26 cellular contexts compared by ENCODE assay signal in the genomic region with DNA sequence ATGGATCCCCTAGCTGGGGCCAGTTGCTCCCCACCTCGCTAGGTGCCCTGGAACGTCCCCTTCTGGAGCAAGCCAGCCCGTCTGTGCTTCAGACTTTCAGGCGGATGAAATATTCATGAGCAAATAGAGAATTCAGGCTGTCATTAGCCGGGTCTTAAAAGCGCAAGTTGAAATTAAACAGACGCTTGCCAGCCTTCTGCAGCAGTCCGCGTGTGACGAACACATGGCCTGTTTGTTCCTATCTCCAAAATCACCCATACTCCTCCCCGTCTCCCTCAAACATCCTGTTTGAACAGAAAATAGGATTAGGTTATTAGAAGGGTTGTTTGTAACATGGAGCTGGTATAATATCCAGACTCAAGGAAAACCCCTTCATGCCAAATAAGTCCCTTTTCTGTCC. TPM values are rescaled to one million over a fixed set of nuclear protein-coding genes. Genes with fewer than 3 reads are reported as not detected.
A peak's percentile ranks its signal among the peaks of the same experiment; 100 is the strongest.
DNase-seq lines count a peak whose midpoint lies in the region; ATAC-seq and TF ChIP-seq lines count a peak whose summit lies in the region.
"Had no signal": no experiment of that assay in that cellular context is flagged by ENCODE, and none has a peak within 500 bp of the region (broad histone marks: within the 10 kb centered on the region; RNA-seq: fewer than 3 reads in every experiment).

No MANE protein-coding gene starts in this region.

- DNase-seq in D341Med (ENCODE audit: low spot score) (peak; percentile 55), NCI-H1694 (lab: John Stamatoyannopoulos, UW) (peak; percentile 51), SK-N-SH (peak; percentile 89), left kidney (ENCODE audit: low read depth, low spot score) (peak; percentile 54), cerebellar cortex (ENCODE audit: low spot score) (no peak), GM23338 (ENCODE audit: low spot score) (no peak)
- no peak for DNase-seq in activated T-cell treated with anti-CD3 and anti-CD28 coated beads, Interleukin-2, amount 50 U/mL, for 24 hours
- DNase-seq: activated CD4-positive, alpha-beta T cell treated with anti-CD3 and anti-CD28 coated beads, Interleukin-2, amount 10 ng/mL, durations not matched to agents 7 days and 5 days; anterior cingulate cortex; CD4-positive, alpha-beta T cell; central memory CD4-positive, alpha-beta T cell; DMS79; H7; head of caudate nucleus; left colon; MV-4-11; NCI-H2171; sigmoid colon; stimulated activated CD4-positive, alpha-beta T cell treated with anti-CD3 and anti-CD28 coated beads, Interleukin-15, amount 100 ng/mL, for 24 hours; stimulated activated naive CD8-positive, alpha-beta T cell treated with anti-CD3 and anti-CD28 coated beads, Interleukin-15, amount 100 ng/mL, for 72 hours; thyroid gland had no signal

- H3K4me3 ChIP-seq in SK-N-SH (ENCODE audit: low read depth in 2 of 2, low read length in 1 of 2) = no peak overlapping the region
- H3K4me3 ChIP-seq in GM23338 = no peak overlapping the region
- H3K4me3 ChIP-seq: sigmoid colon, thyroid gland had no signal

- H3K4me2 ChIP-seq in SK-N-SH = no peak overlapping the region; the same call in 1 of the 2 replicates
- H3K4me2 ChIP-seq in GM23338 = no peak overlapping the region

- no peaks in the 10 kb centered on the region for H4K20me1 ChIP-seq in SK-N-SH (ENCODE audit: insufficient read depth)
- H4K20me1 ChIP-seq in GM23338 (replicated peaks; ENCODE audit: insufficient read depth) = no peaks in the 10 kb centered on the region

- POLR2A ChIA-PET in SK-N-SH (lab: Yijun Ruan, JAX) = interaction anchor here (0.6 to 1.0 kb wide), 3 partner anchors 84 to 391 kb away, joined by 3 to 5 read pairs (median 4); a partner anchor contains a TSS

- no peak for TF ChIP-seq CTCF in SK-N-SH (IDR thresholded peaks at IDR 0.05)
- TF ChIP-seq CTCF in GM23338 (conservative IDR thresholded peaks at IDR 0.05; ENCODE audit: low read depth in 2 of 2) = no peak

- peaks cover 6% of the 10 kb centered on the region for H3K27me3 Mint-ChIP-seq in activated T-cell treated with anti-CD3 and anti-CD28 coated beads, Interleukin-2, amount 50 U/mL, for 24 hours
- peaks cover 5% of the 10 kb centered on the region for H3K27me3 Mint-ChIP-seq in GM23338 (ENCODE audit: insufficient read depth, low read depth, poor library complexity)
- H3K27me3 Mint-ChIP-seq: activated CD4-positive, alpha-beta T cell treated with anti-CD3 and anti-CD28 coated beads, Interleukin-2, amount 10 ng/mL, durations not matched to agents 7 days and 5 days; stimulated activated naive CD8-positive, alpha-beta T cell treated with anti-CD3 and anti-CD28 coated beads, Interleukin-15, amount 100 ng/mL, for 72 hours had no signal

- TF ChIP-seq RAD21 in SK-N-SH (IDR thresholded peaks at IDR 0.05; ENCODE audit: low read length) = peak; percentile 39

- no peak overlapping the region for H2AFZ ChIP-seq in SK-N-SH (ENCODE audit: low read depth)
- no peak overlapping the region for H2AFZ ChIP-seq in GM23338

- 17% methylated on average over 11 of the region's 11 CpGs for WGBS in SK-N-SH (ENCODE audit: low lambda C conversion rate)

- no peaks in the 10 kb centered on the region for H3K9me3 ChIP-seq in SK-N-SH
- H3K9me3 ChIP-seq: sigmoid colon, thyroid gland had no signal

- H3K36me3 Mint-ChIP-seq in activated T-cell treated with anti-CD3 and anti-CD28 coated beads, Interleukin-2, amount 50 U/mL, for 24 hours (ENCODE audit: low read depth) = no peaks in the 10 kb centered on the region
- H3K36me3 Mint-ChIP-seq in GM23338 (ENCODE audit: low read depth) = no peaks in the 10 kb centered on the region; the same call in 2 of the 3 replicates
- H3K36me3 Mint-ChIP-seq: activated naive CD4-positive, alpha-beta T cell treated with anti-CD3 and anti-CD28 coated beads, Interleukin-2, amount 50 U/mL, for 24 hours; memory B cell had no signal

- H3K27ac ChIP-seq in SK-N-SH (ENCODE audit: low read depth in 2 of 2, low read length in 1 of 2) = peak overlapping the region in 1 of 2 experiments; percentile 99; a peak in 2 of 4 replicates
- H3K27ac ChIP-seq in GM23338 (ENCODE audit: low read depth) = no peak overlapping the region
- H3K27ac ChIP-seq: thyroid gland had no signal

- H3K9me3 Mint-ChIP-seq in activated T-cell treated with anti-CD3 and anti-CD28 coated beads, Interleukin-2, amount 50 U/mL, for 24 hours = no peaks in the 10 kb centered on the region
- no peaks in the 10 kb centered on the region; the same call in 2 of the 3 replicates for H3K9me3 Mint-ChIP-seq in GM23338
- H3K9me3 Mint-ChIP-seq: activated CD4-positive, alpha-beta T cell treated with anti-CD3 and anti-CD28 coated beads, Interleukin-2, amount 10 ng/mL, durations not matched to agents 7 days and 5 days; activated naive CD4-positive, alpha-beta T cell treated with anti-CD3 and anti-CD28 coated beads, Interleukin-2, amount 50 U/mL, for 24 hours; activated T-helper 1 cell treated with anti-CD3 and anti-CD28 coated beads, Interleukin-12 subunit alpha, Interleukin-12 subunit beta, Interleukin-2, Interleukin-4 antibody, amounts not matched to agents 30 ng/mL and 10 ng/mL and 1 ng/mL, durations not matched to agents 14 hours and 24 hours and 36 hours; CD4-positive, alpha-beta T cell; memory B cell; stimulated activated naive CD8-positive, alpha-beta T cell treated with anti-CD3 and anti-CD28 coated beads, Interleukin-15, amount 100 ng/mL, for 72 hours had no signal

- no peaks in the 10 kb centered on the region for H3K4me1 Mint-ChIP-seq in activated T-cell treated with anti-CD3 and anti-CD28 coated beads, Interleukin-2, amount 50 U/mL, for 24 hours (ENCODE audit: low read depth)
- H3K4me1 Mint-ChIP-seq in GM23338 = peaks cover 2% of the 10 kb centered on the region; the same call in 2 of the 3 replicates
- H3K4me1 Mint-ChIP-seq: activated naive CD4-positive, alpha-beta T cell treated with anti-CD3 and anti-CD28 coated beads, Interleukin-2, amount 50 U/mL, for 24 hours; memory B cell had no signal

- no peaks in the 10 kb centered on the region for H3K27me3 ChIP-seq in SK-N-SH (ENCODE audit: insufficient read depth)
- no peaks in the 10 kb centered on the region for H3K27me3 ChIP-seq in GM23338 (ENCODE audit: insufficient read depth)
- H3K27me3 ChIP-seq: sigmoid colon, thyroid gland had no signal

- H3K36me3 ChIP-seq in SK-N-SH (replicated peaks in 1 of 2; ENCODE audit: control insufficient read depth in 1 of 2, insufficient read depth in 2 of 2, low read length in 1 of 2) = no peaks in the 10 kb centered on the region
- H3K36me3 ChIP-seq in GM23338 (ENCODE audit: insufficient read depth) = no peaks in the 10 kb centered on the region
- H3K36me3 ChIP-seq: sigmoid colon, thyroid gland had no signal

- H3K9ac ChIP-seq in SK-N-SH = no peak overlapping the region

- H3K9me2 ChIP-seq in SK-N-SH (no peaks in the 10 kb centered on the region), GM23338 (ENCODE audit: insufficient read depth) (no peaks in the 10 kb centered on the region)

- no peak overlapping the region for H3K27ac Mint-ChIP-seq in activated T-cell treated with anti-CD3 and anti-CD28 coated beads, Interleukin-2, amount 50 U/mL, for 24 hours
- no peak overlapping the region for H3K27ac Mint-ChIP-seq in GM23338
- H3K27ac Mint-ChIP-seq: activated CD4-positive, alpha-beta T cell treated with anti-CD3 and anti-CD28 coated beads, Interleukin-2, amount 10 ng/mL, durations not matched to agents 7 days and 5 days; activated naive CD4-positive, alpha-beta T cell treated with anti-CD3 and anti-CD28 coated beads, Interleukin-2, amount 50 U/mL, for 24 hours; activated T-helper 1 cell treated with anti-CD3 and anti-CD28 coated beads, Interleukin-12 subunit alpha, Interleukin-12 subunit beta, Interleukin-2, Interleukin-4 antibody, amounts not matched to agents 30 ng/mL and 10 ng/mL and 1 ng/mL, durations not matched to agents 14 hours and 24 hours and 36 hours; CD4-positive, alpha-beta T cell; memory B cell; progenitor cell of endocrine pancreas; stimulated activated naive CD8-positive, alpha-beta T cell treated with anti-CD3 and anti-CD28 coated beads, Interleukin-15, amount 100 ng/mL, for 72 hours had no signal

- no peak overlapping the region for H3K4me3 Mint-ChIP-seq in activated T-cell treated with anti-CD3 and anti-CD28 coated beads, Interleukin-2, amount 50 U/mL, for 24 hours
- H3K4me3 Mint-ChIP-seq in GM23338 = no peak overlapping the region
- H3K4me3 Mint-ChIP-seq: activated CD4-positive, alpha-beta T cell treated with anti-CD3 and anti-CD28 coated beads, Interleukin-2, amount 10 ng/mL, durations not matched to agents 7 days and 5 days; activated naive CD4-positive, alpha-beta T cell treated with anti-CD3 and anti-CD28 coated beads, Interleukin-2, amount 50 U/mL, for 24 hours; activated T-helper 1 cell treated with anti-CD3 and anti-CD28 coated beads, Interleukin-12 subunit alpha, Interleukin-12 subunit beta, Interleukin-2, Interleukin-4 antibody, amounts not matched to agents 30 ng/mL and 10 ng/mL and 1 ng/mL, durations not matched to agents 14 hours and 24 hours and 36 hours; CD4-positive, alpha-beta T cell; memory B cell; stimulated activated naive CD8-positive, alpha-beta T cell treated with anti-CD3 and anti-CD28 coated beads, Interleukin-15, amount 100 ng/mL, for 72 hours had no signal

- no peak for ATAC-seq in GM23338
- ATAC-seq: left colon; stimulated activated naive CD8-positive, alpha-beta T cell treated with anti-CD3 and anti-CD28 coated beads, Interleukin-15, amount 100 ng/mL, for 72 hours had no signal

- peaks cover 0 to 34% of the 10 kb centered on the region in 2 experiments; a peak in 2 of 4 replicates for H3K4me1 ChIP-seq in SK-N-SH (ENCODE audit: control insufficient read depth in 1 of 2, insufficient read depth in 2 of 2, low read depth in 1 of 2, low read length in 1 of 2)
- H3K4me1 ChIP-seq in GM23338 (ENCODE audit: insufficient read depth) = no peaks in the 10 kb centered on the region
- H3K4me1 ChIP-seq: thyroid gland had no signal

- TF ChIP-seq EP300 in SK-N-SH (IDR thresholded peaks at IDR 0.05; ENCODE audit: borderline replicate concordance in 1 of 2, low read depth in 1 of 2, low read length in 1 of 2) = peak; percentile 12 to 99; a peak in 3 of 4 replicates

- H3K79me2 ChIP-seq in SK-N-SH (ENCODE audit: insufficient read depth) = no peaks in the 10 kb centered on the region
- H3K79me2 ChIP-seq in GM23338 (replicated peaks; ENCODE audit: insufficient read depth) = no peaks in the 10 kb centered on the region

- CTCF ChIA-PET in SK-N-SH (lab: Yijun Ruan, JAX) = interaction anchor here (0.7 to 6.7 kb wide), 5 partner anchors 10 to 550 kb away, joined by 3 to 45 read pairs (median 6); no protein-coding TSS in a partner anchor

- H3F3A ChIP-seq in SK-N-SH (replicated peaks; ENCODE audit: insufficient read depth) (no peaks in the 10 kb centered on the region), GM23338 (replicated peaks; ENCODE audit: low read depth) (no peaks in the 10 kb centered on the region)

TF ChIP-seq in SK-N-SH, 30 proteins besides CTCF, POLR2A, EP300 and RAD21 (continues in another document):
- no peak for TF ChIP-seq TEAD4 (IDR thresholded peaks at IDR 0.05; ENCODE audit: borderline replicate concordance, insufficient read depth)

TF ChIP-seq in GM23338, 12 proteins besides CTCF, POLR2A, EP300 and RAD21 (continues in another document):
- no peak for TF ChIP-seq NANOG (IDR thresholded peaks at IDR 0.05; ENCODE audit: borderline replicate concordance)

RNA-seq across cellular contexts. Expression of a gene that starts 38.7 kb away (rescaled TPM):
- 0.05 and 0.10 TPM in 2 replicates for polyA plus RNA-seq in SK-N-SH (2012; rRNA removed)
- polyA plus RNA-seq in SK-N-SH (2012; cell fraction: cytosol; rRNA removed) = 0.04 TPM in 2 replicates
- polyA plus RNA-seq in SK-N-SH (2012; cell fraction: nucleus; rRNA removed) = 0.26 TPM in 2 replicates
- total RNA-seq in GM23338 (2014; rRNA removed; shearing (Covaris generic)) = 0.27 and 0.45 TPM in 2 replicates
- polyA plus RNA-seq in GM23338 (2016; fragmentation: Nextera tagmentation; extraction: Ambion mirVana) = 0.36 and 0.82 TPM in 2 replicates
- total RNA-seq: endothelial cell of umbilical vein had no signal

Comparison
In these comparisons a context has a peak if more than half of its experiments do, and no peak if none do; other contexts are left out.
1. DNase-seq: peak in D341Med (single experiment), NCI-H1694 (single experiment), SK-N-SH (single experiment) and left kidney (single experiment); none in activated T-cell treated with anti-CD3 and anti-CD28 coated beads, Interleukin-2, amount 50 U/mL, for 24 hours (single experiment), cerebellar cortex (single experiment) and GM23338 (single experiment).